Comparison of ENCODE assay signal across 2 cellular contexts in the genomic region with DNA sequence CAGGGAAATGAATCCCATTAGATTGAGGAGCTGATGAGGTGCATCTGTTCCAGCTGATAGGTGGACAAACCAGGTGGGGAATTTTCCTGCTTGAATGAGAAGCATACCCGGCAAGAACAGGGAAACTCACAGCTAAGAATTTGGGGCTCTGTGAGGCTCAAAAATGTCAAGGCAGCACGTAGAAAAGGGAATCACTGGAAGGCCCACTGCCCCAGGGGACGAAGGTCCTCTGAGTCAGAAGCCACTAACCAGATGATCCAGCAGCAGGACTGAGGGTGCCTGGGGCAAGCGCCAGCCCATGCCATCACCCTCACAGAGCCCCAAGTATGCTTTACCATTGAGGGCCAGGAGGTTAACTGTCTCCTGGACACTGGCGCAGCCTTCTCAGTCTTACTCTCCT. TPM values are rescaled to one million over a fixed set of nuclear protein-coding genes. Genes with fewer than 3 reads are reported as not detected.
"Had no signal": no experiment of that assay in that cellular context is flagged by ENCODE, and none has a peak within 500 bp of the region (broad histone marks: within the 10 kb centered on the region; RNA-seq: fewer than 3 reads in every experiment).

No MANE protein-coding gene starts in this region.

RNA-seq across cellular contexts. Expression of gene SERPINA7, which starts 37.9 kb away (rescaled TPM):
- total RNA-seq: G401, GM12878 had no signal
- polyA plus RNA-seq: GM12878 had no signal
